In the genomic region with DNA sequence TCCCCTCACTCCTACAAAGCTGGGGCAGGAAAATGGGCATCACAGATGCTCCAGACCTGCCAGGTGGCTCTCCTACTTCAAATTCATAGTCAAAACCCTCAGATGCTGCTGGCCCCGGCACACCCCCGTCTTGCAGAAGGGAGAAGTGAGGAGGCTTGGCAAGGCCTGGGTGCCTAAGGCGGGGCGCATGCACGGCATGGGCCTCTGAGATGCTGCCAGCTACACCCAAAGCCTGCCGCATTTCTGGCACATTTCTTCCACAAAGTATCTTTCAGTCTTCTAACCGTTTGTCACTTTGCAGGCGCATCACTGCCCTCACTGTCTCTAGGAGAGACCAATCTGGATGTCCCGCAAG, we compare ENCODE assay signal across 11 cellular contexts. TPM values are rescaled to one million over a fixed set of nuclear protein-coding genes. Genes with fewer than 3 reads are reported as not detected.
A peak's percentile ranks its signal among the peaks of the same experiment; 100 is the strongest.
DNase-seq lines count a peak whose midpoint lies in the region; ATAC-seq and TF ChIP-seq lines count a peak whose summit lies in the region.
"Had no signal": no experiment of that assay in that cellular context is flagged by ENCODE, and none has a peak within 500 bp of the region (broad histone marks: within the 10 kb centered on the region; RNA-seq: fewer than 3 reads in every experiment).

No MANE protein-coding gene starts in this region.

- H3K4me1 ChIP-seq in colonic mucosa (peaks cover 13% of the 10 kb centered on the region), osteoblast (ENCODE audit: insufficient read depth, low read length) (peaks cover 88% of the 10 kb centered on the region)

- H3K36me3 ChIP-seq in colonic mucosa (peaks cover 13% of the 10 kb centered on the region), osteoblast (ENCODE audit: insufficient read depth, low read length) (peaks cover 84% of the 10 kb centered on the region)

- H3K9ac ChIP-seq in colonic mucosa (ENCODE audit: low read depth in 2 of 2, low read length in 2 of 2) = no peak overlapping the region

- H3K4me3 ChIP-seq in colonic mucosa (no peak overlapping the region), osteoblast (ENCODE audit: insufficient read depth, low read length) (no peak overlapping the region), foreskin fibroblast (ENCODE audit: low read depth in 1 of 2, low read length in 2 of 2) (no peak overlapping the region)
- H3K4me3 ChIP-seq: hepatocyte, pancreas had no signal

- intact Hi-C loops in colonic mucosa (cut with DNase I) = no loop called here

- TF ChIP-seq CTCF in colonic mucosa (IDR thresholded peaks at IDR 0.05) (no peak), osteoblast (IDR thresholded peaks at IDR 0.05; ENCODE audit: extremely low read depth, low read depth, low read length) (no peak), foreskin fibroblast (IDR thresholded peaks at IDR 0.05; ENCODE audit: low read depth, low read length) (no peak)

- H4K20me1 ChIP-seq in osteoblast (ENCODE audit: insufficient read depth, low read length) = peaks cover 87% of the 10 kb centered on the region

- H2AFZ ChIP-seq in osteoblast (ENCODE audit: low read length) = no peak overlapping the region
- H2AFZ ChIP-seq: hepatocyte had no signal

- H3K9me3 ChIP-seq in colonic mucosa (no peaks in the 10 kb centered on the region), osteoblast (ENCODE audit: low read depth, low read length) (no peaks in the 10 kb centered on the region)
- H3K9me3 ChIP-seq: pancreas had no signal

- H3K79me2 ChIP-seq in osteoblast (ENCODE audit: insufficient read depth, low read length) = peaks cover 86% of the 10 kb centered on the region

- no peaks in the 10 kb centered on the region for H3K27me3 ChIP-seq in colonic mucosa
- H3K27me3 ChIP-seq in osteoblast (ENCODE audit: insufficient read depth, low read length) = no peaks in the 10 kb centered on the region
- H3K27me3 ChIP-seq: hepatocyte, pancreas had no signal

- no peak for ATAC-seq in HG02763 (IDR thresholded peaks at IDR 0.05; ENCODE audit: unreplicated experiment)

- H3K27ac ChIP-seq in colonic mucosa (peak overlapping the region; percentile 53), osteoblast (ENCODE audit: low read depth, low read length) (peak overlapping the region; percentile 99)

- no peak overlapping the region for H3K4me2 ChIP-seq in osteoblast (ENCODE audit: insufficient read depth, low read length)
- H3K4me2 ChIP-seq: hepatocyte had no signal

- DNase-seq in stimulated activated CD4-positive, alpha-beta T cell treated with anti-CD3 and anti-CD28 coated beads, Interleukin-15, amount 100 ng/mL, for 24 hours = peak; percentile 26
- no peak for DNase-seq in stimulated activated CD4-positive, alpha-beta T cell treated with anti-CD3 and anti-CD28 coated beads, Interleukin-4, amount 100 ng/mL, for 24 hours
- no peak for DNase-seq in colonic mucosa
- DNase-seq in osteoblast (ENCODE audit: insufficient read length, low spot score, missing footprints) = no peak
- DNase-seq in SHP77 treated with DMSO at 0.1 percent for 48 hours (lab: John Stamatoyannopoulos, UW) = no peak
- no peak for DNase-seq in NCI-H524 (lab: John Stamatoyannopoulos, UW)
- no peak for DNase-seq in foreskin fibroblast
- DNase-seq: SIG-M5 had no signal

RNA-seq across cellular contexts. Expression of a gene that starts 19.6 kb away (rescaled TPM):
- total RNA-seq in colonic mucosa = 100 to 1,000 TPM; 437 to 476 TPM
- total RNA-seq in osteoblast = 265 and 314 TPM in 2 replicates
